Comparison of ENCODE assay signal across 11 cellular contexts in the genomic region with DNA sequence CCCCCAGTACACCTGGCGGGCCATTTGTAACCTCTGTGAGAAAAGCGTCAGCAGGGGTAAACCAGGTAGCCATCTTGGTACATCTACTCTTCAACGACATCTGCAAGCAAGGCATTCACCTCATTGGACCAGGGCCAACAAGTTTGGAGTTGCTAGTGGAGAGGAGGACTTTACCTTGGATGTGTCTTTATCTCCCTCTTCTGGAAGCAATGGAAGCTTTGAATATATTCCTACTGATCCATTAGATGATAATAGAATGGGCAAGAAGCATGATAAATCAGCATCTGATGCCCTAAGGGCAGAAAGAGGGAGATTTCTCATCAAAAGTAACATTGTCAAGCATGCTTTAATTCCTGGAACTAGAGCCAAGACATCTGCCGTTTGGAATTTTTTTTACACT. TPM values are rescaled to one million over a fixed set of nuclear protein-coding genes. Genes with fewer than 3 reads are reported as not detected.
DNase-seq lines count a peak whose midpoint lies in the region; ATAC-seq and TF ChIP-seq lines count a peak whose summit lies in the region.
"Had no signal": no experiment of that assay in that cellular context is flagged by ENCODE, and none has a peak within 500 bp of the region (broad histone marks: within the 10 kb centered on the region; RNA-seq: fewer than 3 reads in every experiment).

No MANE protein-coding gene starts in this region.

- H3K9me3 ChIP-seq in left ventricle myocardium inferior (replicated peaks): no peaks in the 10 kb centered on the region
- H3K9me3 ChIP-seq in heart right ventricle: no peaks in the 10 kb centered on the region
- H3K9me3 ChIP-seq in RWPE2 (ENCODE audit: severe bottlenecking): no peaks in the 10 kb centered on the region
- no peaks in the 10 kb centered on the region for H3K9me3 ChIP-seq in transverse colon
- H3K9me3 ChIP-seq: neutrophil had no signal

- H3K4me1 ChIP-seq in left ventricle myocardium inferior (peaks cover 71% of the 10 kb centered on the region), heart right ventricle (peaks cover 11 to 71% (median 63%) of the 10 kb centered on the region in 9 donors), RWPE2 (ENCODE audit: insufficient read depth, poor library complexity, severe bottlenecking) (peaks cover 47% of the 10 kb centered on the region), transverse colon (peaks cover 30 to 66% (median 40%) of the 10 kb centered on the region in 4 donors)

- no peaks in the 10 kb centered on the region for H3K9me3 Mint-ChIP-seq in immature natural killer cell

- intact Hi-C loops in left ventricle myocardium inferior (cut with micrococcal nuclease): no loop called here
- intact Hi-C loops in heart right ventricle (cut with DNase I): loop anchor here in 4 of 10 donors (2.0 to 10.0 kb wide), 5 partner anchors 57 to 1827 kb away; a partner anchor contains a TSS
- intact Hi-C loops in transverse colon (cut with DNase I; ENCODE audit: low total_unique reads): loop anchor here (10.0 kb wide), 1 partner anchor 293 kb away; no protein-coding TSS in a partner anchor

- H3K4me1 Mint-ChIP-seq in immature natural killer cell: peaks cover 63 to 82% of the 10 kb centered on the region in 2 donors

- H3K36me3 ChIP-seq in left ventricle myocardium inferior: peaks cover 6% of the 10 kb centered on the region
- peaks cover 0 to 42% (median 0%) of the 10 kb centered on the region in 9 donors for H3K36me3 ChIP-seq in heart right ventricle
- H3K36me3 ChIP-seq in RWPE2 (ENCODE audit: low read depth): peaks cover 67% of the 10 kb centered on the region
- no peaks in the 10 kb centered on the region for H3K36me3 ChIP-seq in transverse colon

- peak overlapping the region in 4 of 6 donors; percentile 17 to 62 (median 31) for H3K27ac Mint-ChIP-seq in immature natural killer cell

- peak overlapping the region; percentile 1 to 51 (median 11) for H3K4me3 Mint-ChIP-seq in immature natural killer cell

- WGBS in heart right ventricle, 2 donors: 61 to 64% methylated on average over 4 of the region's 4 CpGs
- WGBS in transverse colon (ENCODE audit: low coverage in 1 of 2), 2 donors: 33 to 63% methylated on average over 1 to 4 of the region's 4 CpGs

- no peak for TF ChIP-seq CTCF in left ventricle myocardium inferior (IDR thresholded peaks at IDR 0.05; ENCODE audit: borderline replicate concordance)
- TF ChIP-seq CTCF in heart right ventricle (IDR thresholded peaks at IDR 0.05): no peak
- peak; percentile 48 for TF ChIP-seq CTCF in RWPE2 (IDR thresholded peaks at IDR 0.05; ENCODE audit: poor library complexity, severe bottlenecking)
- TF ChIP-seq CTCF in transverse colon (IDR thresholded peaks at IDR 0.05): no peak

- peak overlapping the region; percentile 18 for H3K27ac ChIP-seq in left ventricle myocardium inferior (replicated peaks)
- H3K27ac ChIP-seq in heart right ventricle: peak overlapping the region in 1 of 10 donors; percentile 5
- peak overlapping the region; percentile 92 for H3K27ac ChIP-seq in RWPE2 (ENCODE audit: poor library complexity, severe bottlenecking)
- no peak overlapping the region for H3K27ac ChIP-seq in transverse colon
- H3K27ac ChIP-seq: neutrophil had no signal

- peaks cover 5 to 11% (median 8%) of the 10 kb centered on the region in 3 donors for H3K27me3 Mint-ChIP-seq in immature natural killer cell (ENCODE audit: low read depth in 3 of 3)

- no peak for TF ChIP-seq EP300 in transverse colon (IDR thresholded peaks at IDR 0.05; ENCODE audit: low read depth)

- DNase-seq in left ventricle myocardium inferior (no peak), heart right ventricle (no peak), RWPE2 (ENCODE audit: low spot score) (no peak), immature natural killer cell (no peak), transverse colon (peak; percentile 19), superior temporal gyrus (ENCODE audit: extremely low spot score) (no peak), NCI-H2029 (lab: John Stamatoyannopoulos, UW) (no peak)
- DNase-seq: activated CD4-positive, alpha-beta T cell treated with anti-CD3 and anti-CD28 coated beads for 1 hour; Calu3 had no signal

- in situ Hi-C loops in transverse colon (cut with MboI; ENCODE audit: low pct_ligation_motif_present in 1 of 4, low pct_unique_long_range_greater_than_20kb in 1 of 4, low sequenced_read_pairs in 3 of 4): no loop called here

- H3K27me3 ChIP-seq in left ventricle myocardium inferior (ENCODE audit: low read depth): no peaks in the 10 kb centered on the region
- H3K27me3 ChIP-seq in heart right ventricle: no peaks in the 10 kb centered on the region
- H3K27me3 ChIP-seq in RWPE2 (ENCODE audit: insufficient read depth, poor library complexity, severe bottlenecking): no peaks in the 10 kb centered on the region
- H3K27me3 ChIP-seq in transverse colon: no peaks in the 10 kb centered on the region
- H3K27me3 ChIP-seq: neutrophil had no signal

- peaks cover 4 to 5% (median 5%) of the 10 kb centered on the region in 3 donors for H3K36me3 Mint-ChIP-seq in immature natural killer cell

- H3K4me3 ChIP-seq in left ventricle myocardium inferior (peak overlapping the region; percentile 77), heart right ventricle (peak overlapping the region in 1 of 10 donors; percentile 73), RWPE2 (ENCODE audit: severe bottlenecking) (no peak overlapping the region), transverse colon (no peak overlapping the region)

- no peak for TF ChIP-seq POLR2A in transverse colon (IDR thresholded peaks at IDR 0.05)

- ATAC-seq in heart right ventricle (no peak), RWPE2 (ENCODE audit: low read depth) (no peak), HG03457 (IDR thresholded peaks at IDR 0.05; ENCODE audit: unreplicated experiment) (no peak)

RNA-seq across cellular contexts. Expression of a gene that starts 2.5 kb away (rescaled TPM):
- total RNA-seq in left ventricle myocardium inferior (11.1 TPM), heart right ventricle (10 to 100 TPM; 11.2 to 19.4 (median 12.7) TPM), transverse colon (10 to 100 TPM; 12.7 to 29.7 (median 23.6) TPM)
- polyA plus RNA-seq in heart right ventricle (1 to 10 TPM in 1 of 2 donors, under 1 TPM in 1; 0.51 to 1.8 TPM), immature natural killer cell (1 to 10 TPM in 1 of 3 donors, under 1 TPM in 2; 0.19 to 1.4 (median 0.43) TPM)

RNA-seq across cellular contexts. Expression of a gene that starts 2.5 kb away (rescaled TPM):
- total RNA-seq in left ventricle myocardium inferior (50.1 TPM), heart right ventricle (10 to 100 TPM; 37.4 to 63.8 (median 41.9) TPM), transverse colon (100 to 1,000 TPM in 2 of 4 donors, 10 to 100 TPM in 2; 38.5 to 120 (median 99.0) TPM)
- polyA plus RNA-seq in heart right ventricle (10 to 100 TPM; 25.3 to 48.6 TPM), immature natural killer cell (10 to 100 TPM; 23.2 to 50.4 (median 34.4) TPM)

RNA-seq across cellular contexts. Expression of a gene that starts 33.0 kb away (rescaled TPM):
- total RNA-seq in left ventricle myocardium inferior (not detected), heart right ventricle (1 to 10 TPM in 1 of 10 donors, under 1 TPM in 7, not detected in 2; 0.11 to 1.3 (median 0.19) TPM), transverse colon (1 to 10 TPM in 2 of 4 donors, not detected in 2; 1.2 to 5.4 TPM)
- polyA plus RNA-seq in heart right ventricle (under 1 TPM; 0.03 to 0.15 TPM), immature natural killer cell (10 to 100 TPM; 13.0 to 49.0 (median 14.0) TPM)
- total RNA-seq: Calu3 had no signal

Comparison
In these comparisons a context has a peak if more than half of its experiments do, and no peak if none do; other contexts are left out.
1. H3K27ac ChIP-seq: peak in left ventricle myocardium inferior (single experiment) and RWPE2 (single experiment); none in transverse colon (0 of 4).